ENCODE assay signal across 2 cellular contexts in the genomic region with DNA sequence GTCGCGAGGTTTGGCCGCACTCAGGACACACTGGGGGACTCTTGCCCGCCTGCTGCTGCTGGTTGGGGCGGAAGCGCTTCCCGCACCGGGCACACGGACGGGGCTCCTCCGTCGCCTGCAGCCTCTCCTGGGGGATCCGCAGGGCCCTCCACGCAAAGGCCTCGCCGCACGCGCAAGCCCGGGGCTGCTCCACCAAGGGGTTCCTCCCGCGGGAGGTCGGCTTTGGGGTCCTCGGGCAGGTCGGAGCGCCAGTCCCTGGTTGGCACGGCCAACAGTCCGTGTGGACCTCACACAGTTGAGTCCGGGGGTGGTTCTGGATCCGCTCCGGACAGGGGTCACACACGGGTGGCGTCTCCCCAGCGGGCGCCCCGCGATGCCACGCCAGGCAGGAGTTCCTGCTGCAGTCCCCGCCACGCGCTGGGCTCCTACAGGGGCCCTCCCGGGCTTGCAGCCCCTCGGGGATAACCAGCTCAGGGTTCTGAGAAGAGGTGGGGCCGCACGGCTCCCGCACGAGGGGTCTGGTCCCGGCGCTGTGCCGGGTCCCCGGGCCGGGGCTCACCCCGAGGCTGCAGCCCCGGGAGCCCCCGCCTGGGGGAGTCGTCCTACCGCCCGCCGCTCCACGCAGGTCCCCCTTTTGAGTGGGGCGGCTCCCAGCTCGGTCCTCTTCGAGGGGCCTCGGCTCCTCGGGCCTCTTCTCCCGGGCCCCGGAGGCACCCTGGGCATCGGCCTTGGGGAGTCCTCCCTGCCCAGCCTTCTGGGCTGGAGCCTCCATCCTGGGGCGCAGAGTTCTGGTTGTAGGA.
TF ChIP-seq lines count a peak whose summit lies in the region.

No MANE protein-coding gene starts in this region.

TF ChIP-seq in SK-N-SH, 30 proteins besides CTCF, POLR2A, EP300 and RAD21 (continued from another document):
- TF ChIP-seq IRF3 (IDR thresholded peaks at IDR 0.05; ENCODE audit: low read depth, low read length) (no peak), CHD2 (IDR thresholded peaks at IDR 0.05; ENCODE audit: low read length, partially characterized antibody) (no peak), RFX5 (IDR thresholded peaks at IDR 0.05; ENCODE audit: low read length) (no peak), NFIC (IDR thresholded peaks at IDR 0.05; ENCODE audit: borderline replicate concordance) (no peak), USF2 (IDR thresholded peaks at IDR 0.05; ENCODE audit: borderline replicate concordance, low read depth, low read length) (no peak), TEAD4 (IDR thresholded peaks at IDR 0.05; ENCODE audit: borderline replicate concordance, insufficient read depth) (no peak), MAX (IDR thresholded peaks at IDR 0.05; ENCODE audit: low read depth) (no peak), ZBTB33 (IDR thresholded peaks at IDR 0.05; ENCODE audit: borderline replicate concordance, low read depth) (no peak)

TF ChIP-seq in SK-N-SH treated with all-trans-retinoic acid at 6 μM for 48 hours, 23 proteins besides CTCF, POLR2A, EP300 and RAD21 (continued from another document):
- TF ChIP-seq, protein P1, sequence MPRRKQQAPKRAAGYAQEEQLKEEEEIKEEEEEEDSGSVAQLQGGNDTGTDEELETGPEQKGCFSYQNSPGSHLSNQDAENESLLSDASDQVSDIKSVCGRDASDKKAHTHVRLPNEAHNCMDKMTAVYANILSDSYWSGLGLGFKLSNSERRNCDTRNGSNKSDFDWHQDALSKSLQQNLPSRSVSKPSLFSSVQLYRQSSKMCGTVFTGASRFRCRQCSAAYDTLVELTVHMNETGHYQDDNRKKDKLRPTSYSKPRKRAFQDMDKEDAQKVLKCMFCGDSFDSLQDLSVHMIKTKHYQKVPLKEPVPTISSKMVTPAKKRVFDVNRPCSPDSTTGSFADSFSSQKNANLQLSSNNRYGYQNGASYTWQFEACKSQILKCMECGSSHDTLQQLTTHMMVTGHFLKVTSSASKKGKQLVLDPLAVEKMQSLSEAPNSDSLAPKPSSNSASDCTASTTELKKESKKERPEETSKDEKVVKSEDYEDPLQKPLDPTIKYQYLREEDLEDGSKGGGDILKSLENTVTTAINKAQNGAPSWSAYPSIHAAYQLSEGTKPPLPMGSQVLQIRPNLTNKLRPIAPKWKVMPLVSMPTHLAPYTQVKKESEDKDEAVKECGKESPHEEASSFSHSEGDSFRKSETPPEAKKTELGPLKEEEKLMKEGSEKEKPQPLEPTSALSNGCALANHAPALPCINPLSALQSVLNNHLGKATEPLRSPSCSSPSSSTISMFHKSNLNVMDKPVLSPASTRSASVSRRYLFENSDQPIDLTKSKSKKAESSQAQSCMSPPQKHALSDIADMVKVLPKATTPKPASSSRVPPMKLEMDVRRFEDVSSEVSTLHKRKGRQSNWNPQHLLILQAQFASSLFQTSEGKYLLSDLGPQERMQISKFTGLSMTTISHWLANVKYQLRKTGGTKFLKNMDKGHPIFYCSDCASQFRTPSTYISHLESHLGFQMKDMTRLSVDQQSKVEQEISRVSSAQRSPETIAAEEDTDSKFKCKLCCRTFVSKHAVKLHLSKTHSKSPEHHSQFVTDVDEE (CRISPR knock-in tag; IDR thresholded peaks at IDR 0.05), result no peak
- TF ChIP-seq GLIS3 (CRISPR knock-in tag; IDR thresholded peaks at IDR 0.05), result no peak
